ENCODE assay signal across 8 cellular contexts in genomic region chr20:34111712-34112599, GRCh38. TPM values are rescaled to one million over a fixed set of nuclear protein-coding genes. Genes with fewer than 3 reads are reported as not detected.
DNase-seq lines count a peak whose midpoint lies in the region; ATAC-seq and TF ChIP-seq lines count a peak whose summit lies in the region.

A gene with protein sequence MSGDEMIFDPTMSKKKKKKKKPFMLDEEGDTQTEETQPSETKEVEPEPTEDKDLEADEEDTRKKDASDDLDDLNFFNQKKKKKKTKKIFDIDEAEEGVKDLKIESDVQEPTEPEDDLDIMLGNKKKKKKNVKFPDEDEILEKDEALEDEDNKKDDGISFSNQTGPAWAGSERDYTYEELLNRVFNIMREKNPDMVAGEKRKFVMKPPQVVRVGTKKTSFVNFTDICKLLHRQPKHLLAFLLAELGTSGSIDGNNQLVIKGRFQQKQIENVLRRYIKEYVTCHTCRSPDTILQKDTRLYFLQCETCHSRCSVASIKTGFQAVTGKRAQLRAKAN (minus strand): TSS chr20:34112243. CDS start chr20:34112110, 133 bp downstream.

- intact Hi-C loops in Right ventricle myocardium inferior (cut with DNase I), result no loop called here
- intact Hi-C loops in ovary (cut with DNase I), result no loop called here
- intact Hi-C loops in thyroid gland (cut with DNase I), result loop anchor here (10.0 kb wide), 2 partner anchors 307 to 437 kb away; partner anchors contain the start of gene NECAB3

- no peaks in the 10 kb centered on the region for H3K36me3 ChIP-seq in ovary
- H3K36me3 ChIP-seq in thyroid gland, result no peaks in the 10 kb centered on the region

- no peaks in the 10 kb centered on the region for H3K9me3 ChIP-seq in ovary
- H3K9me3 ChIP-seq in thyroid gland, result no peaks in the 10 kb centered on the region

- no peak for TF ChIP-seq CTCF in GM12864 (IDR thresholded peaks at IDR 0.05; ENCODE audit: low read depth, low read length, missing control alignments)
- TF ChIP-seq CTCF in ovary (IDR thresholded peaks at IDR 0.05), result peak; percentile 7 to 38 (median 16)
- TF ChIP-seq CTCF in thyroid gland (IDR thresholded peaks at IDR 0.05), result peak in 1 of 6 experiments; percentile 3

- WGBS in ovary, 3 donors, result 0% methylated on average over 51 to 81 of the region's 81 CpGs
- 0 to 1% methylated on average over 35 to 38 of the region's 81 CpGs for WGBS in thyroid gland, 2 donors

- TF ChIP-seq POLR2A in ovary (IDR thresholded peaks at IDR 0.05) (peak; percentile 99), thyroid gland (IDR thresholded peaks at IDR 0.05) (peak; percentile 86 to 97)

- H3K4me1 ChIP-seq in ovary (ENCODE audit: insufficient read depth) (peaks cover 11% of the 10 kb centered on the region), thyroid gland (peaks cover 12 to 21% of the 10 kb centered on the region in 2 donors)

- H3K4me3 ChIP-seq in GM12864 (ENCODE audit: low read depth, low read length) (peak within 1 kb of the TSS; percentile 98), ovary (peak within 1 kb of the TSS; percentile 79), thyroid gland (replicated peaks in 1 of 3) (peak within 1 kb of the TSS; percentile 64 to 99 (median 69))

- peak; percentile 97 for DNase-seq in GM12864 (ENCODE audit: low read depth)
- DNase-seq in NCI-H1417 (lab: John Stamatoyannopoulos, UW), result peak; percentile 98 to 100 (median 99)
- peak; percentile 100 for DNase-seq in SW 1271 (lab: John Stamatoyannopoulos, UW)
- DNase-seq in activated naive CD8-positive, alpha-beta T cell treated with anti-CD3 and anti-CD28 coated beads, Interleukin-2, amount 50 U/mL, for 16 hours (ENCODE audit: low read depth, low spot score), result peak; percentile 85
- DNase-seq in Right ventricle myocardium inferior (ENCODE audit: missing footprints), result peak; percentile 99
- DNase-seq in ovary, result peak; percentile 96 to 98 (median 96)
- DNase-seq in thyroid gland, result peak; percentile 95 to 96

- TF ChIP-seq EP300 in ovary (IDR thresholded peaks at IDR 0.05), result no peak

- ATAC-seq in HG02759 (IDR thresholded peaks at IDR 0.05; ENCODE audit: unreplicated experiment) (peak; percentile 88), Right ventricle myocardium inferior (peak; percentile 99)

- peak within 1 kb of the TSS; percentile 84 to 91 for H3K27ac ChIP-seq in ovary
- peak within 1 kb of the TSS; percentile 84 to 96 (median 96) for H3K27ac ChIP-seq in thyroid gland

- H3K27me3 ChIP-seq in ovary (no peaks in the 10 kb centered on the region), thyroid gland (no peaks in the 10 kb centered on the region)

RNA-seq across cellular contexts. Expression of the gene that starts here (rescaled TPM):
- total RNA-seq in Right ventricle myocardium inferior, result 43.7 TPM
- 10 to 100 TPM; 29.1 to 85.8 (median 36.1) TPM for total RNA-seq in ovary
- polyA plus RNA-seq in ovary, result 10 to 100 TPM; 30.2 to 54.2 TPM
- total RNA-seq in thyroid gland, result 10 to 100 TPM; 34.1 to 50.5 (median 42.6) TPM

Comparison
In these comparisons a context has a peak if more than half of its experiments do, and no peak if none do; other contexts are left out.
1. Peak in every context shown above with its lines: DNase-seq, ATAC-seq, H3K4me3 ChIP-seq and H3K27ac ChIP-seq.